ENCODE assay signal across 7 cellular contexts in the genomic region with DNA sequence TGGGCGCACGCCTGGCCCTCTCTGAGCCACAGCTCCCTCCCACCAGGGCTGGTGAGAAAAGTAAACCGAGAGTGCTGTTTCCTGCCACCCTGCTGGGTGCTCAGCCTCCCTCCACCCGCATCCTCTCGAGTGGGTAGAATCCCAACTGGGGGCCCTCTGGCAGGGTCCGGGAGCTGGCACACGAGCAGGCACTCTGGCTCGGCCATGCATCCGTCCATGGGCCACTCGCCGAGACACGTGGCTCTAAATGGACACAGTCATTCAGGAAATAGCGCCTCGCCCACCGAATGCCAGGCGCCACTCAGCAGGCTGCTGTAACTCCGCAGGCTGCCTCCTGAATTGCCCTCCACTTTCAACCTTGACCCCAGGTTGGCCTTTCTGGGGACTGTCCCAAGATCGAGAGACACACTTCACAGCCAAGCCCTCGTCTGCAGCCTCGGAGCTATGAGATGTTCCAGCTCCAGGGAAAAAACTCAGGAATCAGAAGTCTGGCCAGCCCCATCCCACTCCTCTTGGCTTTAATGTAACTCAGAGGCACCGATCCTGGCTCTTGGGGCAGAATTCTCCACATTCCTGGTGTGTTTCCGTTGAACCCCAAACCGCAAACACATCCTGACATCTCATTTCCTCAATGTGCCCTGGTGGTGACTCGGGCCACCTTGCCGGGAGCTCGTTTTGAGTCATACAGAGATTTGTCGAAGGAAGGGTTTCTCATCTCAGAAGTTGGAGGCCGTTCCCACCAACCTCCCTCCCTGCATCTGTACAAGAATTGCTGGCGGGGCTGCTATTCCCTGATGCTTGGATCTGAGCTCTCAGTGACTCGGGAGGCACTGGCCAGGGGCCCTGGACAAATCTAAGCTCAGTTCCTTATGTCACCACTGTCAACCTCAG. TPM values are rescaled to one million over a fixed set of nuclear protein-coding genes. Genes with fewer than 3 reads are reported as not detected.
DNase-seq lines count a peak whose midpoint lies in the region; ATAC-seq, FAIRE-seq and TF ChIP-seq lines count a peak whose summit lies in the region.

No MANE protein-coding gene starts in this region.

- no peak for TF ChIP-seq RAD21 in K562 (CRISPR knock-in tag; conservative IDR thresholded peaks at IDR 0.05 in 1 of 2, IDR thresholded peaks at IDR 0.05 in 1 of 2)

- H3K4me1 ChIP-seq in K562 (replicated peaks in 1 of 2; ENCODE audit: control insufficient read depth in 2 of 2, insufficient read depth in 2 of 2, low read length in 2 of 2) = peaks cover 0 to 15% of the 10 kb centered on the region in 2 experiments; a peak in 1 of 5 replicates
- H3K4me1 ChIP-seq in transverse colon = peaks cover 10 to 26% (median 13%) of the 10 kb centered on the region in 4 donors

- CTCF ChIA-PET in K562 (lab: Yijun Ruan, JAX; ENCODE audit: low intra/inter-chr PET ratio) = no interaction called here

- H3K4me3 ChIP-seq in K562 (no peak overlapping the region), transverse colon (no peak overlapping the region)

- H3K27me3 Mint-ChIP-seq in memory B cell = no peaks in the 10 kb centered on the region

- in situ Hi-C loops in K562 (cut with MboI) = no loop called here
- in situ Hi-C loops in transverse colon (cut with MboI; ENCODE audit: low pct_ligation_motif_present in 1 of 4, low pct_unique_long_range_greater_than_20kb in 1 of 4, low sequenced_read_pairs in 3 of 4) = no loop called here

- H3K9me3 Mint-ChIP-seq in memory B cell = peaks cover 4% of the 10 kb centered on the region

- H3K9ac ChIP-seq in K562 (ENCODE audit: insufficient read depth in 1 of 2, low read depth in 2 of 2, low read length in 2 of 2) = no peak overlapping the region

- H3K4me1 Mint-ChIP-seq in memory B cell = peaks cover 31% of the 10 kb centered on the region

- DNase-seq in K562 (ENCODE audit: extremely low read depth in 1 of 4, low spot score in 3 of 4) (no peak), memory B cell (ENCODE audit: low spot score in 2 of 2) (no peak), transverse colon (peak; percentile 40), ecto neural progenitor cell (ENCODE audit: low spot score) (no peak), DMS153 treated with DMSO at 0.1 percent for 48 hours (lab: John Stamatoyannopoulos, UW; ENCODE audit: unreplicated experiment) (no peak)

- no peaks in the 10 kb centered on the region for H3K9me1 ChIP-seq in K562 (ENCODE audit: control insufficient read depth, insufficient read depth, low read length)

- peak overlapping the region; percentile 65 for H3K27ac Mint-ChIP-seq in memory B cell

- TF ChIP-seq CTCF in K562 (IDR thresholded peaks at IDR 0.05 in 2 of 3, conservative IDR thresholded peaks at IDR 0.05 in 1 of 3; ENCODE audit: insufficient read depth in 2 of 3, low read depth in 1 of 3, low read length in 3 of 3) (no peak), transverse colon (IDR thresholded peaks at IDR 0.05) (no peak)

- no peaks in the 10 kb centered on the region for H3K9me3 ChIP-seq in K562 (replicated peaks; ENCODE audit: control insufficient read depth, insufficient read depth, low read depth, low read length)
- H3K9me3 ChIP-seq in transverse colon = no peaks in the 10 kb centered on the region

- no peak overlapping the region for H3K27ac ChIP-seq in K562 (ENCODE audit: extremely low read depth, low read depth, low read length)
- H3K27ac ChIP-seq in transverse colon = peak overlapping the region in 3 of 4 donors; percentile 4 to 45 (median 9)

- POLR2A ChIA-PET in K562 (lab: Yijun Ruan, JAX) = interaction anchor here (0.6 to 1.2 kb wide), 9 partner anchors 9 to 1458 kb away, joined by 3 to 4 read pairs (median 3); partner anchors contain the start of gene KLF2

- H3K79me2 ChIP-seq in K562 (ENCODE audit: control insufficient read depth, insufficient read depth, low read length) = no peaks in the 10 kb centered on the region

- peak; percentile 54 for ATAC-seq in GM19463 (IDR thresholded peaks at IDR 0.05; ENCODE audit: unreplicated experiment)
- peak; percentile 81 for ATAC-seq in SK-N-SH treated with all-trans-retinoic acid at 6 μM for 48 hours
- ATAC-seq in K562 = no peak; the same call in 2 of the 3 replicates
- no peak for ATAC-seq in memory B cell (ENCODE audit: low read depth)

- TF ChIP-seq EP300 in K562 (IDR thresholded peaks at IDR 0.05; ENCODE audit: low read length) = no peak
- TF ChIP-seq EP300 in transverse colon (IDR thresholded peaks at IDR 0.05; ENCODE audit: low read depth) = no peak

- no peak overlapping the region for H2AFZ ChIP-seq in K562 (ENCODE audit: low read depth, low read length)

- no TSS peak for BruUV-seq in K562 (replicated peaks; lab: Mats Ljungman, UMichigan)

- no peak for FAIRE-seq in K562 (lab: Jason Lieb, UNC)

- no peak overlapping the region for H3K4me2 ChIP-seq in K562 (ENCODE audit: insufficient read depth, low read length)

- WGBS in K562 (ENCODE audit: insufficient coverage, low coverage, missing lambda C conversion rate) = 24% methylated on average over 26 of the region's 30 CpGs
- WGBS in transverse colon (ENCODE audit: low coverage in 1 of 2), 2 donors = 53% methylated on average over 30 of the region's 30 CpGs; no CpG with 5 or more reads in 1 of the 2 donors

- peak overlapping the region; percentile 78 for H3K4me3 Mint-ChIP-seq in memory B cell

- intact Hi-C loops in K562 (cut with micrococcal nuclease) (no loop called here), transverse colon (cut with DNase I; ENCODE audit: low total_unique reads) (loop anchor here (5.0 kb wide), 1 partner anchor 39 kb away; no protein-coding TSS in a partner anchor)

- H3K36me3 ChIP-seq in K562 (ENCODE audit: control insufficient read depth, insufficient read depth, low read length) (no peaks in the 10 kb centered on the region), transverse colon (no peaks in the 10 kb centered on the region)

- peaks cover 0 to 17% of the 10 kb centered on the region in 2 experiments; a peak in 2 of 5 replicates for H3K27me3 ChIP-seq in K562 (ENCODE audit: control insufficient read depth in 2 of 2, insufficient read depth in 2 of 2, low read length in 2 of 2)
- H3K27me3 ChIP-seq in transverse colon = no peaks in the 10 kb centered on the region

- no peaks in the 10 kb centered on the region for H4K20me1 ChIP-seq in K562 (replicated peaks; ENCODE audit: control insufficient read depth, insufficient read depth, low read length)

- H3K36me3 Mint-ChIP-seq in memory B cell = no peaks in the 10 kb centered on the region

- TF ChIP-seq POLR2A in K562 (conservative IDR thresholded peaks at IDR 0.05) = no peak
- no peak for TF ChIP-seq POLR2A in transverse colon (IDR thresholded peaks at IDR 0.05)

TF ChIP-seq in SK-N-SH treated with all-trans-retinoic acid at 6 μM for 48 hours, 23 proteins besides CTCF, POLR2A, EP300 and RAD21:
- TF ChIP-seq OSR1 (CRISPR knock-in tag; IDR thresholded peaks at IDR 0.05) = peak; percentile 64
- no peak for TF ChIP-seq ZNF565 (CRISPR knock-in tag; conservative IDR thresholded peaks at IDR 0.05; ENCODE audit: low read depth)
- TF ChIP-seq SNAI2 (CRISPR knock-in tag; IDR thresholded peaks at IDR 0.05) = no peak
- TF ChIP-seq ZC3H10 (CRISPR knock-in tag; IDR thresholded peaks at IDR 0.05) = no peak
- peak; percentile 67; the same call in 1 of the 2 replicates for TF ChIP-seq TOX (CRISPR knock-in tag; IDR thresholded peaks at IDR 0.05; ENCODE audit: borderline replicate concordance)
- TF ChIP-seq CSDC2 (CRISPR knock-in tag; IDR thresholded peaks at IDR 0.05) = peak; percentile 71; the same call in 1 of the 2 replicates

TF ChIP-seq in K562, 482 proteins besides CTCF, POLR2A, EP300 and RAD21:
- TF ChIP-seq NR2C2 (CRISPR knock-in tag; IDR thresholded peaks at IDR 0.05) (no peak), NR2C2 (tag; IDR thresholded peaks at IDR 0.05) (peak; percentile 50; the same call in 1 of the 2 replicates), TEAD4 (IDR thresholded peaks at IDR 0.05; ENCODE audit: low read length) (peak; percentile 12; the same call in 1 of the 2 replicates), TEAD4 (CRISPR knock-in tag; IDR thresholded peaks at IDR 0.05; ENCODE audit: borderline replicate concordance) (no peak), ZNF282 (CRISPR knock-in tag; IDR thresholded peaks at IDR 0.05) (no peak), NR2C1 (IDR thresholded peaks at IDR 0.05) (no peak), NR2C1 (tag; IDR thresholded peaks at IDR 0.05) (0 out of 2 replicates have a peak, but pooled peaks have one; percentile 15)

RNA-seq across cellular contexts. Expression of gene KLF2, which starts 14.1 kb away (rescaled TPM):
- not detected in 2 replicates for total RNA-seq in K562 (2011; cell fraction: chromatin; rRNA removed; ENCODE audit: low replicate concordance)
- total RNA-seq in K562 (2011; cell fraction: nucleolus; rRNA removed) = 0.17 and 0.26 TPM in 2 replicates
- total RNA-seq in K562 (2011; cell fraction: nucleoplasm; rRNA removed) = not detected in 2 replicates
- total RNA-seq in K562 (2014; rRNA removed) (0.20 TPM in 1 of 2 replicates, not detected in the other), K562 (2014; rRNA removed; fragmentation: Illumina TruSeq; extraction: Trizol) (0.07 TPM in 1 of 2 replicates, not detected in the other), K562 (2015; rRNA removed; fragmentation: Illumina TruSeq; extraction: Trizol) (not detected in 2 replicates), K562 (2021) (0.71 and 1.3 TPM in 2 replicates), transverse colon (10 to 100 TPM; 19.9 to 74.4 (median 48.9) TPM)
- polyA plus RNA-seq in K562 (2011; rRNA removed) (not detected in 2 replicates), K562 (2014; fragmentation: Illumina TruSeq; extraction: Trizol) (not detected in 2 replicates), K562 (2014; fragmentation: Nextera tagmentation; extraction: Ambion mirVana) (not detected), K562 (2014; rRNA removed) (0.19 TPM in 1 of 2 replicates, not detected in the other)
- polyA plus RNA-seq in K562 (2011; cell fraction: cytosol; rRNA removed) = 0.04 and 0.22 TPM in 2 replicates
- polyA plus RNA-seq in K562 (2011; cell fraction: nucleus; rRNA removed) = 0.17 and 0.40 TPM in 2 replicates
- 0.22 and 1.9 TPM in 2 replicates for polyA plus RNA-seq in K562 (2012)
- polyA minus RNA-seq in K562 (2011; rRNA and poly(A)+ RNA removed) = not detected in 2 replicates
- polyA minus RNA-seq in K562 (2011; cell fraction: cytosol; rRNA and poly(A)+ RNA removed) = not detected in 2 replicates
- polyA minus RNA-seq in K562 (2011; cell fraction: nucleus; rRNA and poly(A)+ RNA removed) = not detected in 2 replicates

Comparison
In these comparisons a context has a peak if more than half of its experiments do, and no peak if none do; other contexts are left out.
1. ATAC-seq: peak in GM19463 (single experiment) and SK-N-SH treated with all-trans-retinoic acid at 6 μM for 48 hours (single experiment); none in K562 (single experiment) and memory B cell (single experiment).
2. RNA of gene KLF2, which starts 14.1 kb away (total RNA-seq): 19.9 to 74.4 TPM in transverse colon; 0.07 to 1.3 TPM in K562; every median in the first group is over 4 times any median in the second.